Comparison of ENCODE assay signal across 1 cellular context in genomic region chr9:122286764-122287163, GRCh38.
A peak's percentile ranks its signal among the peaks of the same experiment; 100 is the strongest.
TF ChIP-seq lines count a peak whose summit lies in the region.

No MANE protein-coding gene starts in this region.

TF ChIP-seq in GM12878, 131 proteins besides CTCF, POLR2A, EP300 and RAD21 (continues in another document):
- TF ChIP-seq ZBED1 (IDR thresholded peaks at IDR 0.05; ENCODE audit: borderline replicate concordance): no peak
- TF ChIP-seq ZNF217 (IDR thresholded peaks at IDR 0.05): no peak
- TF ChIP-seq PBX3 (IDR thresholded peaks at IDR 0.05; ENCODE audit: insufficient replicate concordance, low read depth, low read length): no peak
- no peak for TF ChIP-seq YBX1 (IDR thresholded peaks at IDR 0.05)
- no peak for TF ChIP-seq SP1 (IDR thresholded peaks at IDR 0.05; ENCODE audit: low read depth, low read length)
- no peak for TF ChIP-seq ZNF274 (IDR thresholded peaks at IDR 0.05; ENCODE audit: insufficient read depth, insufficient read length)
- no peak for TF ChIP-seq GABPA (IDR thresholded peaks at IDR 0.05; ENCODE audit: low read depth)
- TF ChIP-seq WRNIP1 (IDR thresholded peaks at IDR 0.05; ENCODE audit: borderline replicate concordance, low read depth, low read length): no peak
- no peak for TF ChIP-seq RELA (IDR thresholded peaks at IDR 0.05; ENCODE audit: borderline replicate concordance, partially characterized antibody)
- no peak for TF ChIP-seq ZNF24 (IDR thresholded peaks at IDR 0.05)
- TF ChIP-seq, protein P1, sequence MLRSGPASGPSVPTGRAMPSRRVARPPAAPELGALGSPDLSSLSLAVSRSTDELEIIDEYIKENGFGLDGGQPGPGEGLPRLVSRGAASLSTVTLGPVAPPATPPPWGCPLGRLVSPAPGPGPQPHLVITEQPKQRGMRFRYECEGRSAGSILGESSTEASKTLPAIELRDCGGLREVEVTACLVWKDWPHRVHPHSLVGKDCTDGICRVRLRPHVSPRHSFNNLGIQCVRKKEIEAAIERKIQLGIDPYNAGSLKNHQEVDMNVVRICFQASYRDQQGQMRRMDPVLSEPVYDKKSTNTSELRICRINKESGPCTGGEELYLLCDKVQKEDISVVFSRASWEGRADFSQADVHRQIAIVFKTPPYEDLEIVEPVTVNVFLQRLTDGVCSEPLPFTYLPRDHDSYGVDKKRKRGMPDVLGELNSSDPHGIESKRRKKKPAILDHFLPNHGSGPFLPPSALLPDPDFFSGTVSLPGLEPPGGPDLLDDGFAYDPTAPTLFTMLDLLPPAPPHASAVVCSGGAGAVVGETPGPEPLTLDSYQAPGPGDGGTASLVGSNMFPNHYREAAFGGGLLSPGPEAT (IDR thresholded peaks at IDR 0.05; ENCODE audit: low read depth): no peak
- TF ChIP-seq CREB1 (IDR thresholded peaks at IDR 0.05; ENCODE audit: low read depth): no peak
- no peak for TF ChIP-seq FOXM1 (IDR thresholded peaks at IDR 0.05; ENCODE audit: low read depth, low read length)
- no peak for TF ChIP-seq TBL1XR1 (IDR thresholded peaks at IDR 0.05; ENCODE audit: low read depth, low read length)
- no peak for TF ChIP-seq NFYA (IDR thresholded peaks at IDR 0.05; ENCODE audit: borderline replicate concordance, low read depth, low read length)
- TF ChIP-seq SREBF1 (IDR thresholded peaks at IDR 0.05; ENCODE audit: low read length): no peak
- no peak for TF ChIP-seq RFX5 (IDR thresholded peaks at IDR 0.05; ENCODE audit: low read depth, low read length)
- no peak for TF ChIP-seq IRF5 (IDR thresholded peaks at IDR 0.05; ENCODE audit: borderline replicate concordance)
- no peak for TF ChIP-seq USF1 (IDR thresholded peaks at IDR 0.05; ENCODE audit: borderline replicate concordance, extremely low read length, insufficient read depth, low read depth, low read length)
- TF ChIP-seq SMC3 (IDR thresholded peaks at IDR 0.05; ENCODE audit: borderline replicate concordance, low read length): no peak
- TF ChIP-seq HDAC2 (IDR thresholded peaks at IDR 0.05): no peak
- TF ChIP-seq SPI1 (IDR thresholded peaks at IDR 0.05; ENCODE audit: borderline replicate concordance, insufficient read depth, low read depth, low read length): peak; percentile 93
- no peak for TF ChIP-seq RAD51 (IDR thresholded peaks at IDR 0.05)
- no peak for TF ChIP-seq CBX3 (IDR thresholded peaks at IDR 0.05; ENCODE audit: borderline replicate concordance, low read depth)
- peak; percentile 51 to 63; a peak in 2 of 4 replicates for TF ChIP-seq BHLHE40 (IDR thresholded peaks at IDR 0.05; ENCODE audit: borderline replicate concordance in 1 of 2, low read depth in 2 of 2, low read length in 1 of 2)
- peak; percentile 72 for TF ChIP-seq RUNX3 (IDR thresholded peaks at IDR 0.05; ENCODE audit: low read length)
- no peak for TF ChIP-seq ESRRA (IDR thresholded peaks at IDR 0.05; ENCODE audit: low read length)
- no peak for TF ChIP-seq BMI1 (IDR thresholded peaks at IDR 0.05; ENCODE audit: borderline replicate concordance)
- TF ChIP-seq BCL11A (IDR thresholded peaks at IDR 0.05; ENCODE audit: low read depth, low read length): peak; percentile 27; the same call in 1 of the 2 replicates
- TF ChIP-seq HSF1 (IDR thresholded peaks at IDR 0.05; ENCODE audit: low read depth, low read length): no peak
- no peak for TF ChIP-seq CBFB (IDR thresholded peaks at IDR 0.05; ENCODE audit: low read depth)
- no peak for TF ChIP-seq MXI1 (IDR thresholded peaks at IDR 0.05; ENCODE audit: low read depth, low read length)
- TF ChIP-seq CBX5 (IDR thresholded peaks at IDR 0.05; ENCODE audit: low read depth): no peak
- TF ChIP-seq, protein P2, sequence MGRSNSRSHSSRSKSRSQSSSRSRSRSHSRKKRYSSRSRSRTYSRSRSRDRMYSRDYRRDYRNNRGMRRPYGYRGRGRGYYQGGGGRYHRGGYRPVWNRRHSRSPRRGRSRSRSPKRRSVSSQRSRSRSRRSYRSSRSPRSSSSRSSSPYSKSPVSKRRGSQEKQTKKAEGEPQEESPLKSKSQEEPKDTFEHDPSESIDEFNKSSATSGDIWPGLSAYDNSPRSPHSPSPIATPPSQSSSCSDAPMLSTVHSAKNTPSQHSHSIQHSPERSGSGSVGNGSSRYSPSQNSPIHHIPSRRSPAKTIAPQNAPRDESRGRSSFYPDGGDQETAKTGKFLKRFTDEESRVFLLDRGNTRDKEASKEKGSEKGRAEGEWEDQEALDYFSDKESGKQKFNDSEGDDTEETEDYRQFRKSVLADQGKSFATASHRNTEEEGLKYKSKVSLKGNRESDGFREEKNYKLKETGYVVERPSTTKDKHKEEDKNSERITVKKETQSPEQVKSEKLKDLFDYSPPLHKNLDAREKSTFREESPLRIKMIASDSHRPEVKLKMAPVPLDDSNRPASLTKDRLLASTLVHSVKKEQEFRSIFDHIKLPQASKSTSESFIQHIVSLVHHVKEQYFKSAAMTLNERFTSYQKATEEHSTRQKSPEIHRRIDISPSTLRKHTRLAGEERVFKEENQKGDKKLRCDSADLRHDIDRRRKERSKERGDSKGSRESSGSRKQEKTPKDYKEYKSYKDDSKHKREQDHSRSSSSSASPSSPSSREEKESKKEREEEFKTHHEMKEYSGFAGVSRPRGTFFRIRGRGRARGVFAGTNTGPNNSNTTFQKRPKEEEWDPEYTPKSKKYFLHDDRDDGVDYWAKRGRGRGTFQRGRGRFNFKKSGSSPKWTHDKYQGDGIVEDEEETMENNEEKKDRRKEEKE (IDR thresholded peaks at IDR 0.05): no peak
- TF ChIP-seq, protein P3, sequence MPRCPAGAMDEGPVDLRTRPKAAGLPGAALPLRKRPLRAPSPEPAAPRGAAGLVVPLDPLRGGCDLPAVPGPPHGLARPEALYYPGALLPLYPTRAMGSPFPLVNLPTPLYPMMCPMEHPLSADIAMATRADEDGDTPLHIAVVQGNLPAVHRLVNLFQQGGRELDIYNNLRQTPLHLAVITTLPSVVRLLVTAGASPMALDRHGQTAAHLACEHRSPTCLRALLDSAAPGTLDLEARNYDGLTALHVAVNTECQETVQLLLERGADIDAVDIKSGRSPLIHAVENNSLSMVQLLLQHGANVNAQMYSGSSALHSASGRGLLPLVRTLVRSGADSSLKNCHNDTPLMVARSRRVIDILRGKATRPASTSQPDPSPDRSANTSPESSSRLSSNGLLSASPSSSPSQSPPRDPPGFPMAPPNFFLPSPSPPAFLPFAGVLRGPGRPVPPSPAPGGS (IDR thresholded peaks at IDR 0.05; ENCODE audit: borderline replicate concordance, insufficient read depth, low read depth, low read length, poor library complexity, severe bottlenecking): no peak
- TF ChIP-seq SUZ12 (IDR thresholded peaks at IDR 0.05; ENCODE audit: unreplicated experiment): no peak
- no peak for TF ChIP-seq SUPT20H (IDR thresholded peaks at IDR 0.05; ENCODE audit: borderline replicate concordance, control insufficient read depth, low read depth, low read length)
- TF ChIP-seq HDGF (IDR thresholded peaks at IDR 0.05): no peak
- TF ChIP-seq TCF7 (IDR thresholded peaks at IDR 0.05; ENCODE audit: borderline replicate concordance): no peak
- no peak for TF ChIP-seq ZNF384 (IDR thresholded peaks at IDR 0.05; ENCODE audit: borderline replicate concordance, low read depth, low read length)
- TF ChIP-seq TCF3 (IDR thresholded peaks at IDR 0.05; ENCODE audit: borderline replicate concordance, insufficient read depth, low read depth, low read length): no peak
- TF ChIP-seq SMARCA5 (IDR thresholded peaks at IDR 0.05): no peak
- TF ChIP-seq CHD4 (IDR thresholded peaks at IDR 0.05): no peak
- TF ChIP-seq, protein P4, sequence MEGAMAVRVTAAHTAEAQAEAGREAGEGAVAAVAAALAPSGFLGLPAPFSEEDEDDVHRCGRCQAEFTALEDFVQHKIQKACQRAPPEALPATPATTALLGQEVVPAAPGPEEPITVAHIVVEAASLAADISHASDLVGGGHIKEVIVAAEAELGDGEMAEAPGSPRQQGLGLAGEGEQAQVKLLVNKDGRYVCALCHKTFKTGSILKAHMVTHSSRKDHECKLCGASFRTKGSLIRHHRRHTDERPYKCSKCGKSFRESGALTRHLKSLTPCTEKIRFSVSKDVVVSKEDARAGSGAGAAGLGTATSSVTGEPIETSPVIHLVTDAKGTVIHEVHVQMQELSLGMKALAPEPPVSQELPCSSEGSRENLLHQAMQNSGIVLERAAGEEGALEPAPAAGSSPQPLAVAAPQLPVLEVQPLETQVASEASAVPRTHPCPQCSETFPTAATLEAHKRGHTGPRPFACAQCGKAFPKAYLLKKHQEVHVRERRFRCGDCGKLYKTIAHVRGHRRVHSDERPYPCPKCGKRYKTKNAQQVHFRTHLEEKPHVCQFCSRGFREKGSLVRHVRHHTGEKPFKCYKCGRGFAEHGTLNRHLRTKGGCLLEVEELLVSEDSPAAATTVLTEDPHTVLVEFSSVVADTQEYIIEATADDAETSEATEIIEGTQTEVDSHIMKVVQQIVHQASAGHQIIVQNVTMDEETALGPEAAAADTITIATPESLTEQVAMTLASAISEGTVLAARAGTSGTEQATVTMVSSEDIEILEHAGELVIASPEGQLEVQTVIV (IDR thresholded peaks at IDR 0.05; ENCODE audit: borderline replicate concordance, partially characterized antibody): no peak
- TF ChIP-seq IKZF1 (conservative IDR thresholded peaks at IDR 0.05): 0 out of 2 replicates have a peak, but pooled peaks have one; percentile 22
- no peak for TF ChIP-seq ZZZ3 (IDR thresholded peaks at IDR 0.05; ENCODE audit: control insufficient read depth, insufficient read length, low read depth)
- TF ChIP-seq STAT1 (conservative IDR thresholded peaks at IDR 0.05): no peak
- TF ChIP-seq MEF2B (IDR thresholded peaks at IDR 0.05; ENCODE audit: partially characterized antibody, poor library complexity, severe bottlenecking): no peak
- peak; percentile 92 for TF ChIP-seq POU2F2 (IDR thresholded peaks at IDR 0.05; ENCODE audit: borderline replicate concordance, low read depth, low read length)
- TF ChIP-seq POLR2AphosphoS5 (IDR thresholded peaks at IDR 0.05; ENCODE audit: low read length): no peak
- TF ChIP-seq IRF4 (IDR thresholded peaks at IDR 0.05; ENCODE audit: low read depth, low read length): peak; percentile 75
- TF ChIP-seq, protein P5, sequence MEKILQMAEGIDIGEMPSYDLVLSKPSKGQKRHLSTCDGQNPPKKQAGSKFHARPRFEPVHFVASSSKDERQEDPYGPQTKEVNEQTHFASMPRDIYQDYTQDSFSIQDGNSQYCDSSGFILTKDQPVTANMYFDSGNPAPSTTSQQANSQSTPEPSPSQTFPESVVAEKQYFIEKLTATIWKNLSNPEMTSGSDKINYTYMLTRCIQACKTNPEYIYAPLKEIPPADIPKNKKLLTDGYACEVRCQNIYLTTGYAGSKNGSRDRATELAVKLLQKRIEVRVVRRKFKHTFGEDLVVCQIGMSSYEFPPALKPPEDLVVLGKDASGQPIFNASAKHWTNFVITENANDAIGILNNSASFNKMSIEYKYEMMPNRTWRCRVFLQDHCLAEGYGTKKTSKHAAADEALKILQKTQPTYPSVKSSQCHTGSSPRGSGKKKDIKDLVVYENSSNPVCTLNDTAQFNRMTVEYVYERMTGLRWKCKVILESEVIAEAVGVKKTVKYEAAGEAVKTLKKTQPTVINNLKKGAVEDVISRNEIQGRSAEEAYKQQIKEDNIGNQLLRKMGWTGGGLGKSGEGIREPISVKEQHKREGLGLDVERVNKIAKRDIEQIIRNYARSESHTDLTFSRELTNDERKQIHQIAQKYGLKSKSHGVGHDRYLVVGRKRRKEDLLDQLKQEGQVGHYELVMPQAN (conservative IDR thresholded peaks at IDR 0.05): no peak
- TF ChIP-seq EZH2 (IDR thresholded peaks at IDR 0.05; ENCODE audit: borderline replicate concordance, control insufficient read depth, low read depth, low read length): no peak
